1 cellular context compared by ENCODE assay signal in genomic region chr16:29663020-29663828, GRCh38.
TF ChIP-seq lines count a peak whose summit lies in the region.

Gene SPN, plus strand, starts transcription at chr16:29663247. Its CDS starts 482 bp downstream, at chr16:29663729.

TF ChIP-seq in K562, 482 proteins besides CTCF, POLR2A, EP300 and RAD21 (continued from another document and continues in another):
- TF ChIP-seq DEAF1 (CRISPR knock-in tag; IDR thresholded peaks at IDR 0.05) (peak; percentile 15; the same call in 1 of the 2 replicates), ZBTB40 (IDR thresholded peaks at IDR 0.05) (no peak), ZBTB40 (CRISPR knock-in tag; IDR thresholded peaks at IDR 0.05) (no peak), ZNF224 (CRISPR knock-in tag; IDR thresholded peaks at IDR 0.05) (no peak), CGGBP1 (CRISPR knock-in tag; IDR thresholded peaks at IDR 0.05) (no peak), NCOA2 (IDR thresholded peaks at IDR 0.05; ENCODE audit: partially characterized antibody in 2 of 2) (no peak), PRMT5 (CRISPR knock-in tag; IDR thresholded peaks at IDR 0.05) (no peak), GATAD2B (IDR thresholded peaks at IDR 0.05; ENCODE audit: borderline replicate concordance) (0 out of 2 replicates have a peak, but pooled peaks have one; percentile 52), KLF1 (tag; IDR thresholded peaks at IDR 0.05) (peak; percentile 20; the same call in 1 of the 2 replicates), POLR2AphosphoS5 (IDR thresholded peaks at IDR 0.05; ENCODE audit: control insufficient read depth, insufficient read depth, low read depth, low read length) (peak; percentile 85), TFAP4 (CRISPR knock-in tag; IDR thresholded peaks at IDR 0.05; ENCODE audit: borderline replicate concordance) (peak; percentile 92), ETV6 (IDR thresholded peaks at IDR 0.05; ENCODE audit: borderline replicate concordance in 1 of 2, low read depth in 2 of 2, low read length in 1 of 2) (peak in 1 of 2 experiments; percentile 75; a peak in 1 of 4 replicates), ETV6 (CRISPR knock-in tag; IDR thresholded peaks at IDR 0.05; ENCODE audit: borderline replicate concordance) (no peak), SMAD4 (CRISPR knock-in tag; conservative IDR thresholded peaks at IDR 0.05) (peak; percentile 77), ATF7 (IDR thresholded peaks at IDR 0.05) (peak; percentile 66; the same call in 1 of the 2 replicates), USF1 (CRISPR knock-in tag; IDR thresholded peaks at IDR 0.05) (no peak), STAT5A (IDR thresholded peaks at IDR 0.05; ENCODE audit: borderline replicate concordance, low read length) (peak; percentile 79), TOE1 (IDR thresholded peaks at IDR 0.05; ENCODE audit: borderline replicate concordance) (no peak; the same call in 1 of the 2 replicates), TOE1 (CRISPR knock-in tag; IDR thresholded peaks at IDR 0.05; ENCODE audit: borderline replicate concordance, low read depth) (no peak), ZNF57 (CRISPR knock-in tag; IDR thresholded peaks at IDR 0.05) (no peak), IRF2 (CRISPR knock-in tag; IDR thresholded peaks at IDR 0.05) (no peak), AFF4 (CRISPR knock-in tag; IDR thresholded peaks at IDR 0.05) (no peak), CAMTA2 (CRISPR knock-in tag; conservative IDR thresholded peaks at IDR 0.05) (no peak), LEF1 (IDR thresholded peaks at IDR 0.05) (peak; percentile 62; the same call in 1 of the 2 replicates), SREBF2 (CRISPR knock-in tag; IDR thresholded peaks at IDR 0.05) (no peak), MYBL2 (IDR thresholded peaks at IDR 0.05; ENCODE audit: low read depth) (peak; percentile 86), MYBL2 (CRISPR knock-in tag; IDR thresholded peaks at IDR 0.05; ENCODE audit: borderline replicate concordance) (no peak), TAF7 (tag; IDR thresholded peaks at IDR 0.05) (peak; percentile 80; the same call in 1 of the 2 replicates), GTF3C2 (IDR thresholded peaks at IDR 0.05; ENCODE audit: borderline replicate concordance, extremely low read depth, insufficient read length) (no peak), SMARCB1 (IDR thresholded peaks at IDR 0.05; ENCODE audit: insufficient read length, low read depth) (no peak), MIER1 (IDR thresholded peaks at IDR 0.05; ENCODE audit: low read depth) (no peak), CHD4 (IDR thresholded peaks at IDR 0.05; ENCODE audit: insufficient read depth, insufficient replicate concordance, low read depth, low read length, poor library complexity, severe bottlenecking) (no peak), PBX2 (CRISPR knock-in tag; IDR thresholded peaks at IDR 0.05; ENCODE audit: low read depth) (no peak), PBX2 (tag; conservative IDR thresholded peaks at IDR 0.05; ENCODE audit: low read depth) (no peak), C11orf30 (IDR thresholded peaks at IDR 0.05; ENCODE audit: low read depth) (no peak)
